Comparison of ENCODE assay signal across 26 cellular contexts in the genomic region with DNA sequence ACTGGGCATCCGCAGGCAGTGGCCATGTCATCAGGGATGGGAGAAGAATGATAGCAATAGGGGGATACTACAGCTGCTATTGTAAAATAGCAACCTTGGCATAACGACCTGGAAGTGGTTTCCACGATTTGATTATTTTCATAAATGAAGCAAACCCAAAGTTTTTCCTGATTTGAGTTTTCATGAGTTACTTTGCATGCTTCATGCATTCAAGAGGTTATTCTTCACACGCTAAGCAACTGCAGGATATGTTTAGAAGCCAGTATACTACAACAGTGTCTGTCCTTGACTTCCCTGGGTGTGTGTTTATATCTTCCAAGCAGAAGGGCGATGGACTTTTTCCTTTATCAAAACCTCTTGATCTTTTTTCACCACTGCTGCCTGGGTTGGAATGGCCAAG.
"Had no signal": no experiment of that assay in that cellular context is flagged by ENCODE, and none has a peak within 500 bp of the region (broad histone marks: within the 10 kb centered on the region; RNA-seq: fewer than 3 reads in every experiment).

No MANE protein-coding gene starts in this region.

- FAIRE-seq: islet of Langerhans, pancreas had no signal

- DNase-seq: hypothalamus; immature natural killer cell; left ventricle myocardium inferior; naive thymus-derived CD8-positive, alpha-beta T cell; nucleus accumbens; pancreas; posterior cingulate gyrus; retina; stimulated activated CD4-positive, alpha-beta T cell treated with anti-CD3 and anti-CD28 coated beads, Interleukin-12 subunit alpha, Interleukin-12 subunit beta, amount 100 ng/mL, for 4 hours; stimulated activated CD4-positive, alpha-beta T cell treated with anti-CD3 and anti-CD28 coated beads, Interleukin-15, amount 100 ng/mL, for 24 hours; stimulated activated CD4-positive, alpha-beta T cell treated with anti-CD3 and anti-CD28 coated beads, Interleukin-2, amount 100 ng/mL, for 24 hours; stimulated activated CD4-positive, alpha-beta T cell treated with anti-CD3 and anti-CD28 coated beads, Interleukin-4, amount 100 ng/mL, for 1 hour; stimulated activated naive B cell treated with anti-CD40 and anti-IgM and Interleukin-4, amounts not matched to agents 10 μg/mL and 1 μg/mL and 100 μg/mL, for 72 hours; stimulated activated naive CD8-positive, alpha-beta T cell treated with anti-CD3 and anti-CD28 coated beads, Interleukin-15, Interleukin-2, amounts not matched to agents 100 U/mL and 50 U/mL, for 24 hours; stomach; testis; thyroid gland; transverse colon had no signal

- H3K9me3 ChIP-seq: left ventricle myocardium inferior, pancreas, prostate gland, stomach, testis, thyroid gland, transverse colon, upper lobe of left lung, vagina had no signal

- ATAC-seq: naive thymus-derived CD8-positive, alpha-beta T cell; pancreas; right cardiac atrium; sciatic nerve; stimulated activated naive B cell treated with anti-CD40 and anti-IgM and Interleukin-4, amounts not matched to agents 10 μg/mL and 1 μg/mL and 100 μg/mL, for 72 hours; stimulated activated naive CD8-positive, alpha-beta T cell treated with anti-CD3 and anti-CD28 coated beads, Interleukin-15, Interleukin-2, amounts not matched to agents 100 U/mL and 50 U/mL, for 24 hours had no signal

- H3K27me3 ChIP-seq: pancreas, stomach, testis, thyroid gland, transverse colon, upper lobe of left lung, vagina had no signal

- H3K36me3 ChIP-seq: left ventricle myocardium inferior, pancreas, prostate gland, stomach, thyroid gland, transverse colon, upper lobe of left lung, vagina had no signal

- H3K4me3 ChIP-seq: left ventricle myocardium inferior, lung, pancreas, prostate gland, skin epidermis, stomach, testis, thyroid gland, transverse colon, upper lobe of left lung, vagina had no signal

- H3K4me1 ChIP-seq: prostate gland, stomach, testis, transverse colon, upper lobe of left lung, vagina had no signal

- H3K27ac ChIP-seq: left ventricle myocardium inferior, pancreas, prostate gland, skin epidermis, stomach, testis, thyroid gland, transverse colon, upper lobe of left lung, vagina had no signal
